17 cellular contexts compared by ENCODE assay signal in the genomic region with DNA sequence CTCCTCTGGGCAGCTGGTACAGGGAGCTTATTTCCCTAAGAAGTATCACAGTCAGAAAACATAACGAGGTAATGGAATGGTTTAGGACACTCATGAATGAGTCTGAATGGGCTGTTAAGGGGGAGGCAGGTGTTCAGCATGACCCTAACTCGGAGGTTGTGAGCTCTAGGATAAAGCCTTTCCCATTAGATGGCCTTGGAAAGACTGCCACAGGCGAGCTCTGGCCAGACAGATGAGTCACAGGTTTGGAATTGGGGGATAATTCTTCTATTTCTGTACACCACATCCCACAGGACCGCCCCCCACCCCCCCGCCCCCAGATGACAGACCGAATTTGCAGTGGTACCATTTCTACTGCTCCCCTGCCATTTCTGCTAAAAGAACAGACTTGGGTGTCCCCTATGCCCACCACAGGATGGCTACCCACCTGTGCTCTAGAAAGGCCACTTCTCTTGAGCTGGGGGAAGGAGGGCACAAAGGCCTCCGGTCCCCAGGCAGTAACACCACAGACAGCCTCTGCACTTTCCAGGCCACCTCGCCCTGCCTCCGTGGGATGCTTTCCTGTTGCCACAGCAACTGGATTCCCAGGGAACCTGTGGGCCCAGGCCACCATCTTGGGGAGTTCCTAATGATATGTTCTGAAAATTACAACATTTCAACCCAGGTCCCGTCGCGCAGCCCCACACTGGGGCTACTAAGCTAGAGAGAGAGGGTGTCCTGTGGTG.
DNase-seq lines count a peak whose midpoint lies in the region; ATAC-seq, FAIRE-seq and TF ChIP-seq lines count a peak whose summit lies in the region.
"Had no signal": no experiment of that assay in that cellular context is flagged by ENCODE, and none has a peak within 500 bp of the region (broad histone marks: within the 10 kb centered on the region; RNA-seq: fewer than 3 reads in every experiment).

No MANE protein-coding gene starts in this region.

- FAIRE-seq in urothelium cell line (lab: Jason Lieb, UNC), result no peak
- FAIRE-seq: A549 had no signal

- no peaks in the 10 kb centered on the region for H3K9me3 ChIP-seq in RWPE2 (ENCODE audit: severe bottlenecking)
- H3K9me3 ChIP-seq: A549, tibial nerve had no signal

- TF ChIP-seq CTCF in RWPE2 (IDR thresholded peaks at IDR 0.05; ENCODE audit: poor library complexity, severe bottlenecking), result no peak

- ATAC-seq in RWPE2 (ENCODE audit: low read depth), result peak; percentile 49; the same call in 1 of the 3 replicates
- ATAC-seq in HG03175 (IDR thresholded peaks at IDR 0.05; ENCODE audit: unreplicated experiment), result no peak
- ATAC-seq: A549; activated CD4-positive, CD25-positive, alpha-beta regulatory T cell treated with anti-CD3 and anti-CD28 coated beads, Interleukin-2, amount 50 U/mL, for 24 hours; activated naive CD4-positive, alpha-beta T cell treated with anti-CD3 and anti-CD28 coated beads, Interleukin-2, amount 50 U/mL, for 72 hours; CD8-positive, alpha-beta T cell; left cardiac atrium; PC-3 had no signal

- DNase-seq in NCI-H2227 (lab: John Stamatoyannopoulos, UW; ENCODE audit: unreplicated experiment), result peak; percentile 7
- DNase-seq in NCI-H2227 treated with DMSO at 0.1 percent for 48 hours (lab: John Stamatoyannopoulos, UW), result no peak
- DNase-seq in RWPE2 (ENCODE audit: low spot score), result no peak
- peak; percentile 11 for DNase-seq in iris pigment epithelial cell (ENCODE audit: low read depth)
- peak; percentile 75 for DNase-seq in urothelium cell line (ENCODE audit: low spot score)
- DNase-seq in cortex of kidney (lab: John Stamatoyannopoulos, UW), result no peak
- DNase-seq in DMS 273 (lab: John Stamatoyannopoulos, UW; ENCODE audit: unreplicated experiment), result no peak
- DNase-seq: CD8-positive, alpha-beta T cell; left cardiac atrium; NCI-H446; PC-3 had no signal

- no peaks in the 10 kb centered on the region for H3K27me3 ChIP-seq in RWPE2 (ENCODE audit: insufficient read depth, poor library complexity, severe bottlenecking)

- H3K36me3 ChIP-seq in RWPE2 (ENCODE audit: low read depth), result no peaks in the 10 kb centered on the region
- H3K36me3 ChIP-seq: tibial nerve had no signal

- peaks cover 13% of the 10 kb centered on the region for H3K4me1 ChIP-seq in RWPE2 (ENCODE audit: insufficient read depth, poor library complexity, severe bottlenecking)
- H3K4me1 ChIP-seq: A549, tibial nerve had no signal

- H3K27ac ChIP-seq in RWPE2 (ENCODE audit: poor library complexity, severe bottlenecking), result no peak overlapping the region
- H3K27ac ChIP-seq: A549, epithelial cell of prostate, tibial nerve had no signal

- no peak overlapping the region for H3K4me3 ChIP-seq in RWPE2 (ENCODE audit: severe bottlenecking)
- H3K4me3 ChIP-seq: A549, tibial nerve had no signal

Comparison
In these comparisons a context has a peak if more than half of its experiments do, and no peak if none do; other contexts are left out.
1. DNase-seq: peak in NCI-H2227 (single experiment), iris pigment epithelial cell (single experiment) and urothelium cell line (single experiment); none in NCI-H2227 treated with DMSO at 0.1 percent for 48 hours (single experiment), RWPE2 (single experiment), cortex of kidney (single experiment) and DMS 273 (single experiment).